In the genomic region with DNA sequence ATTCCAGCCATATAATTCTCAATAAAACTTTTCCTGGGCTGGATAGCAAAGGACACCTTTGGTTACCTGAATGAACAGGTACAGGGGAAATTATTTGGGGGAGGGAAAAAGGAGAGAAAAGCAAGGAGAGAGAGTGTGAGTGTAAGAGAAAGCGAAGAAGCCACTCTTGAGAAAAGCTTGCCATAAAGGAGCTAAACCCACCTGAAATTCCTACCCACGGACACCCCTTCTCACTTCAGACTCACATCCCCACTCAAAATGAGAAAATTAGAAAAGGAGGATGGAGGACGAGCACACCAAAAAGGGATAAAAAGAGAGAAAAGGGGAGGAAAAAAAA, we compare ENCODE assay signal across 10 cellular contexts. TPM values are rescaled to one million over a fixed set of nuclear protein-coding genes. Genes with fewer than 3 reads are reported as not detected.
DNase-seq lines count a peak whose midpoint lies in the region; ATAC-seq and TF ChIP-seq lines count a peak whose summit lies in the region.
"Had no signal": no experiment of that assay in that cellular context is flagged by ENCODE, and none has a peak within 500 bp of the region (broad histone marks: within the 10 kb centered on the region; RNA-seq: fewer than 3 reads in every experiment).

No MANE protein-coding gene starts in this region.

- H3K27me3 Mint-ChIP-seq in CD8-positive, alpha-beta T cell (ENCODE audit: low read depth), result peaks cover 47% of the 10 kb centered on the region

- no peak for TF ChIP-seq POLR2A in gastroesophageal sphincter (IDR thresholded peaks at IDR 0.05)

- no peak overlapping the region for H3K27ac Mint-ChIP-seq in CD8-positive, alpha-beta T cell
- H3K27ac Mint-ChIP-seq: activated naive CD8-positive, alpha-beta T cell treated with anti-CD3 and anti-CD28 coated beads, Interleukin-2, amount 10 ng/mL, durations not matched to agents 7 days and 5 days had no signal

- ATAC-seq in CD8-positive, alpha-beta T cell, result no peak
- ATAC-seq in gastroesophageal sphincter, result no peak

- no peak for DNase-seq in CD8-positive, alpha-beta T cell
- DNase-seq in RWPE1 (ENCODE audit: low spot score), result no peak
- DNase-seq in skeletal muscle cell (ENCODE audit: low read depth), result no peak
- no peak for DNase-seq in GM03348 (ENCODE audit: low spot score)
- DNase-seq in EL, result no peak
- DNase-seq in stimulated activated CD4-positive, alpha-beta T cell treated with anti-CD3 and anti-CD28 coated beads, Interleukin-1b, Interleukin-23, amount 100 ng/mL, for 48 hours, result no peak
- DNase-seq in Kasumi-1 (lab: John Stamatoyannopoulos, UW), result no peak
- DNase-seq: stimulated activated CD4-positive, alpha-beta T cell treated with anti-CD3 and anti-CD28 coated beads, Interleukin-4, amount 100 ng/mL, for 4 hours had no signal

- POLR2A ChIA-PET in CD8-positive, alpha-beta T cell (lab: Charles Lee), result interaction anchor here (1.3 kb wide), 1 partner anchor 9 kb away, joined by 6 read pairs; no protein-coding TSS in a partner anchor
- POLR2A ChIA-PET in RWPE1 (lab: Yijun Ruan, JAX; ENCODE audit: low non-redundant PET), result no interaction called here

- no peaks in the 10 kb centered on the region for H3K9me3 ChIP-seq in CD8-positive, alpha-beta T cell (ENCODE audit: low read length)
- H3K9me3 ChIP-seq in gastroesophageal sphincter, result no peaks in the 10 kb centered on the region

- H3K9me3 Mint-ChIP-seq in CD8-positive, alpha-beta T cell, result no peaks in the 10 kb centered on the region
- H3K9me3 Mint-ChIP-seq: activated naive CD8-positive, alpha-beta T cell treated with anti-CD3 and anti-CD28 coated beads, Interleukin-2, amount 10 ng/mL, durations not matched to agents 7 days and 5 days had no signal

- intact Hi-C loops in CD8-positive, alpha-beta T cell (cut with DNase I, micrococcal nuclease), result loop anchor here (5.0 kb wide), 2 partner anchors 57 to 137 kb away; no protein-coding TSS in a partner anchor

- no peaks in the 10 kb centered on the region for H3K36me3 ChIP-seq in CD8-positive, alpha-beta T cell (ENCODE audit: insufficient read depth, low read length)
- H3K36me3 ChIP-seq in gastroesophageal sphincter, result no peaks in the 10 kb centered on the region

- peaks cover 31% of the 10 kb centered on the region for H3K4me1 Mint-ChIP-seq in CD8-positive, alpha-beta T cell (ENCODE audit: low read depth)

- CTCF ChIA-PET in CD8-positive, alpha-beta T cell (lab: Charles Lee), result interaction anchor here (0.6 to 1.5 kb wide), 4 partner anchors 9 to 198 kb away, joined by 3 to 4 read pairs (median 3); no protein-coding TSS in a partner anchor
- CTCF ChIA-PET in RWPE1 (lab: Yijun Ruan, JAX), result interaction anchor here (0.6 kb wide), 1 partner anchor 1001 kb away, joined by 4 read pairs; no protein-coding TSS in a partner anchor

- TF ChIP-seq CTCF in CD8-positive, alpha-beta T cell (IDR thresholded peaks at IDR 0.05), result no peak
- TF ChIP-seq CTCF in RWPE1 (conservative IDR thresholded peaks at IDR 0.05; ENCODE audit: low read depth) (no peak), gastroesophageal sphincter (IDR thresholded peaks at IDR 0.05) (no peak)

- peaks cover 2% of the 10 kb centered on the region for H3K36me3 Mint-ChIP-seq in CD8-positive, alpha-beta T cell
- H3K36me3 Mint-ChIP-seq: activated naive CD8-positive, alpha-beta T cell treated with anti-CD3 and anti-CD28 coated beads, Interleukin-2, amount 10 ng/mL, durations not matched to agents 7 days and 5 days had no signal

- peaks cover 47% of the 10 kb centered on the region for H3K27me3 ChIP-seq in CD8-positive, alpha-beta T cell (ENCODE audit: insufficient read depth, low read length)
- peaks cover 98% of the 10 kb centered on the region for H3K27me3 ChIP-seq in gastroesophageal sphincter

- peak overlapping the region; percentile 60 for H3K27ac ChIP-seq in CD8-positive, alpha-beta T cell (ENCODE audit: low read depth, low read length)
- H3K27ac ChIP-seq in RWPE1 (peak overlapping the region; percentile 46; the same call in 1 of the 2 replicates), gastroesophageal sphincter (peak overlapping the region; percentile 72 to 94 (median 86))

- H3K4me1 ChIP-seq in CD8-positive, alpha-beta T cell (ENCODE audit: insufficient read depth, low read length), result peaks cover 28% of the 10 kb centered on the region
- peaks cover 0 to 45% (median 0%) of the 10 kb centered on the region in 3 donors for H3K4me1 ChIP-seq in gastroesophageal sphincter

- 3 to 23% methylated on average over 3 of the region's 3 CpGs for WGBS in gastroesophageal sphincter (ENCODE audit: low coverage in 1 of 2), 2 donors

- TF ChIP-seq EP300 in gastroesophageal sphincter (IDR thresholded peaks at IDR 0.05), result no peak

- peak overlapping the region; percentile 44 for H3K4me3 ChIP-seq in CD8-positive, alpha-beta T cell (ENCODE audit: low read depth, low read length)
- peak overlapping the region; percentile 66 to 73 for H3K4me3 ChIP-seq in gastroesophageal sphincter
- H3K4me3 ChIP-seq in skeletal muscle cell (ENCODE audit: low read depth, low read length), result peak overlapping the region; percentile 90

- H3K4me3 Mint-ChIP-seq in CD8-positive, alpha-beta T cell, result no peak overlapping the region
- H3K4me3 Mint-ChIP-seq: activated naive CD8-positive, alpha-beta T cell treated with anti-CD3 and anti-CD28 coated beads, Interleukin-2, amount 10 ng/mL, durations not matched to agents 7 days and 5 days had no signal

RNA-seq across cellular contexts. Expression of a gene that starts 0.4 kb away (rescaled TPM):
- 10 to 100 TPM; 73.0 to 76.7 TPM for total RNA-seq in CD8-positive, alpha-beta T cell
- 10 to 100 TPM; 42.3 to 95.7 (median 53.8) TPM for total RNA-seq in gastroesophageal sphincter
